In genomic region chr14:100240725-100241032, GRCh38 we compare ENCODE assay signal across 8 cellular contexts. TPM values are rescaled to one million over a fixed set of nuclear protein-coding genes. Genes with fewer than 3 reads are reported as not detected.
DNase-seq lines count a peak whose midpoint lies in the region; ATAC-seq and TF ChIP-seq lines count a peak whose summit lies in the region.

No MANE protein-coding gene starts in this region.

- H3K9me3 Mint-ChIP-seq in activated naive CD4-positive, alpha-beta T cell treated with anti-CD3 and anti-CD28 coated beads for 36 hours = no peaks in the 10 kb centered on the region

- peaks cover 37% of the 10 kb centered on the region for H3K36me3 Mint-ChIP-seq in activated naive CD4-positive, alpha-beta T cell treated with anti-CD3 and anti-CD28 coated beads for 36 hours (ENCODE audit: low read depth)

- no peak for TF ChIP-seq CTCF in brain microvascular endothelial cell (IDR thresholded peaks at IDR 0.05; ENCODE audit: low read depth, low read length, missing control alignments)
- no peak for TF ChIP-seq CTCF in upper lobe of left lung (IDR thresholded peaks at IDR 0.05)

- peak overlapping the region; percentile 24 for H3K4me2 ChIP-seq in mesenchymal stem cell (ENCODE audit: low read length, poor library complexity, severe bottlenecking)

- no peaks in the 10 kb centered on the region for H3K79me1 ChIP-seq in mesenchymal stem cell (replicated peaks; ENCODE audit: low read length, poor library complexity, severe bottlenecking)

- TF ChIP-seq EP300 in upper lobe of left lung (IDR thresholded peaks at IDR 0.05) = no peak

- H3K27ac ChIP-seq in brain microvascular endothelial cell = peak overlapping the region; percentile 89
- peak overlapping the region; percentile 79 for H3K27ac ChIP-seq in mesenchymal stem cell (ENCODE audit: low read length, poor library complexity, severe bottlenecking)
- H3K27ac ChIP-seq in upper lobe of left lung = peak overlapping the region; percentile 86 to 100 (median 99)

- H3K27ac Mint-ChIP-seq in activated naive CD4-positive, alpha-beta T cell treated with anti-CD3 and anti-CD28 coated beads for 36 hours = peak overlapping the region; percentile 87

- H3K9me3 ChIP-seq in mesenchymal stem cell (ENCODE audit: control insufficient read depth, low read length) (no peaks in the 10 kb centered on the region), upper lobe of left lung (no peaks in the 10 kb centered on the region)

- intact Hi-C loops in activated naive CD4-positive, alpha-beta T cell treated with anti-CD3 and anti-CD28 coated beads for 36 hours (cut with micrococcal nuclease) = loop anchor here (1.0 to 2.0 kb wide), 4 partner anchors 20 to 269 kb away; a partner anchor contains a TSS

- no peak overlapping the region for H3K4ac ChIP-seq in mesenchymal stem cell (ENCODE audit: low read depth in 1 of 2, low read length in 2 of 2)

- H3K14ac ChIP-seq in mesenchymal stem cell (ENCODE audit: low read length in 2 of 2) = no peak overlapping the region

- WGBS in mesenchymal stem cell = 0% methylated on average over 3 of the region's 7 CpGs
- WGBS in upper lobe of left lung, 2 donors = 2 to 3% methylated on average over 7 of the region's 7 CpGs

- no peaks in the 10 kb centered on the region for H3K27me3 Mint-ChIP-seq in activated naive CD4-positive, alpha-beta T cell treated with anti-CD3 and anti-CD28 coated beads for 36 hours (ENCODE audit: low read depth)

- ATAC-seq in upper lobe of left lung (ENCODE audit: low FRiP score in 2 of 2) = no peak
- ATAC-seq in activated CD4-positive, CD25-positive, alpha-beta regulatory T cell treated with anti-CD3 and anti-CD28 coated beads, Interleukin-2, amount 50 U/mL, for 24 hours = no peak

- H2AK5ac ChIP-seq in mesenchymal stem cell (ENCODE audit: low read length, severe bottlenecking) = no peak overlapping the region

- no peak overlapping the region for H2AFZ ChIP-seq in mesenchymal stem cell (ENCODE audit: low read depth, low read length)

- H3K4me3 ChIP-seq in brain microvascular endothelial cell (ENCODE audit: low read depth, low read length) (peak overlapping the region; percentile 88), mesenchymal stem cell (ENCODE audit: insufficient read depth in 1 of 2, low read depth in 1 of 2, low read length in 2 of 2) (peak overlapping the region; percentile 88 to 100), upper lobe of left lung (peak overlapping the region; percentile 12 to 100 (median 85))

- no peak overlapping the region for H3K23ac ChIP-seq in mesenchymal stem cell (ENCODE audit: low read length in 2 of 2)

- H3K4me3 Mint-ChIP-seq in activated naive CD4-positive, alpha-beta T cell treated with anti-CD3 and anti-CD28 coated beads for 36 hours = peak overlapping the region; percentile 86

- CTCF ChIA-PET in activated naive CD4-positive, alpha-beta T cell treated with anti-CD3 and anti-CD28 coated beads for 36 hours (lab: Charles Lee) = interaction anchor here (0.7 to 3.6 kb wide), 15 partner anchors 13 to 143 kb away, joined by 3 to 26 read pairs (median 4); no protein-coding TSS in a partner anchor

- H2BK15ac ChIP-seq in mesenchymal stem cell (ENCODE audit: low read depth, poor library complexity, severe bottlenecking) = no peak overlapping the region

- no peaks in the 10 kb centered on the region for H3K36me3 ChIP-seq in brain microvascular endothelial cell (replicated peaks)
- peaks cover 0 to 8% of the 10 kb centered on the region in 2 experiments for H3K36me3 ChIP-seq in mesenchymal stem cell (ENCODE audit: control insufficient read depth in 1 of 2, insufficient read depth in 2 of 2, low read depth in 1 of 2, low read length in 2 of 2)
- no peaks in the 10 kb centered on the region for H3K36me3 ChIP-seq in upper lobe of left lung

- in situ Hi-C loops in brain microvascular endothelial cell (cut with HindIII; ENCODE audit: low pct_ligation_motif_present, low sequenced_read_pairs) = no loop called here

- DNase-seq in activated naive CD4-positive, alpha-beta T cell treated with anti-CD3 and anti-CD28 coated beads for 36 hours = no peak
- DNase-seq in activated naive CD4-positive, alpha-beta T cell treated with anti-CD3 and anti-CD28 coated beads, Interleukin-2, amount 50 U/mL, for 16 hours = no peak
- DNase-seq in brain microvascular endothelial cell (no peak), mesenchymal stem cell (no peak), upper lobe of left lung (no peak), SKM-1 (lab: John Stamatoyannopoulos, UW; ENCODE audit: unreplicated experiment) (no peak), NCI-H345 (lab: John Stamatoyannopoulos, UW) (no peak)

- peak overlapping the region; percentile 97 for H3K9ac ChIP-seq in mesenchymal stem cell (ENCODE audit: low read length)

- H2BK12ac ChIP-seq in mesenchymal stem cell (ENCODE audit: low read length in 2 of 2) = no peak overlapping the region

- H2BK5ac ChIP-seq in mesenchymal stem cell (ENCODE audit: low read depth, low read length, poor library complexity, severe bottlenecking) = peak overlapping the region; percentile 73

- H3K4me1 Mint-ChIP-seq in activated naive CD4-positive, alpha-beta T cell treated with anti-CD3 and anti-CD28 coated beads for 36 hours (ENCODE audit: low read depth) = peaks cover 53% of the 10 kb centered on the region

- H2BK120ac ChIP-seq in mesenchymal stem cell (ENCODE audit: low read depth, low read length) = no peak overlapping the region

- H3K18ac ChIP-seq in mesenchymal stem cell (ENCODE audit: low read depth in 1 of 2, low read length in 2 of 2) = peak overlapping the region in 1 of 2 experiments; percentile 5

- H3K27me3 ChIP-seq in brain microvascular endothelial cell (replicated peaks) = no peaks in the 10 kb centered on the region
- H3K27me3 ChIP-seq in mesenchymal stem cell (ENCODE audit: control insufficient read depth in 1 of 2, insufficient read depth in 1 of 2, low read length in 2 of 2) = no peaks in the 10 kb centered on the region
- no peaks in the 10 kb centered on the region for H3K27me3 ChIP-seq in upper lobe of left lung

- no peak overlapping the region for H4K91ac ChIP-seq in mesenchymal stem cell (ENCODE audit: low read length)

- TF ChIP-seq POLR2A in upper lobe of left lung (IDR thresholded peaks at IDR 0.05) = no peak

- no peak overlapping the region for H4K8ac ChIP-seq in mesenchymal stem cell (ENCODE audit: low read length)

- H3K4me1 ChIP-seq in mesenchymal stem cell (ENCODE audit: control insufficient read depth, insufficient read depth, low read depth, low read length) (peaks cover 12% of the 10 kb centered on the region), upper lobe of left lung (peaks cover 55 to 68% (median 58%) of the 10 kb centered on the region in 4 donors)

RNA-seq across cellular contexts. Expression of gene YY1, which starts 1.7 kb away (rescaled TPM):
- total RNA-seq in activated naive CD4-positive, alpha-beta T cell treated with anti-CD3 and anti-CD28 coated beads for 36 hours = 10 to 100 TPM; 82.4 to 85.0 TPM
- polyA plus RNA-seq in mesenchymal stem cell (2013, experiment 1 of 2) = 111 TPM
- 112 TPM for polyA plus RNA-seq in mesenchymal stem cell (2013, experiment 2 of 2)
- 10 to 100 TPM; 35.6 to 70.4 (median 52.4) TPM for total RNA-seq in upper lobe of left lung
